ENCODE assay signal across 1 cellular context in genomic region chr17:19018600-19018950, GRCh38.
TF ChIP-seq lines count a peak whose summit lies in the region.

No MANE protein-coding gene starts in this region.

TF ChIP-seq in HepG2, 621 proteins besides CTCF, POLR2A, EP300 and RAD21:
- TF ChIP-seq HMGXB4 (CRISPR knock-in tag; IDR thresholded peaks at IDR 0.05; ENCODE audit: borderline replicate concordance in 1 of 2, low read depth in 1 of 2) (no peak), ZNF17 (CRISPR knock-in tag; IDR thresholded peaks at IDR 0.05) (no peak), ZSCAN21 (CRISPR knock-in tag; IDR thresholded peaks at IDR 0.05; ENCODE audit: borderline replicate concordance) (no peak), FOSL2 (CRISPR knock-in tag; IDR thresholded peaks at IDR 0.05) (no peak), MEF2D (CRISPR knock-in tag; IDR thresholded peaks at IDR 0.05) (no peak), ZIK1 (CRISPR knock-in tag; IDR thresholded peaks at IDR 0.05; ENCODE audit: borderline replicate concordance, low read depth) (no peak), GTF3A (CRISPR knock-in tag; conservative IDR thresholded peaks at IDR 0.05) (no peak), ZNF670 (CRISPR knock-in tag; IDR thresholded peaks at IDR 0.05; ENCODE audit: borderline replicate concordance) (no peak), IRX3 (CRISPR knock-in tag; IDR thresholded peaks at IDR 0.05; ENCODE audit: borderline replicate concordance, low read depth) (no peak), KLF16 (CRISPR knock-in tag; IDR thresholded peaks at IDR 0.05) (no peak), GATA4 (IDR thresholded peaks at IDR 0.05; ENCODE audit: borderline replicate concordance, low read depth) (no peak), ZNF788 (CRISPR knock-in tag; IDR thresholded peaks at IDR 0.05; ENCODE audit: borderline replicate concordance) (no peak), KLF15 (CRISPR knock-in tag; IDR thresholded peaks at IDR 0.05; ENCODE audit: borderline replicate concordance) (no peak), ZSCAN29 (CRISPR knock-in tag; conservative IDR thresholded peaks at IDR 0.05) (no peak), SIN3A (IDR thresholded peaks at IDR 0.05; ENCODE audit: borderline replicate concordance, low read depth, low read length) (no peak), ZNF761 (CRISPR knock-in tag; conservative IDR thresholded peaks at IDR 0.05) (no peak), FOXP1 (IDR thresholded peaks at IDR 0.05) (no peak), FOXP1 (CRISPR knock-in tag; IDR thresholded peaks at IDR 0.05) (no peak), SP5 (CRISPR knock-in tag; IDR thresholded peaks at IDR 0.05; ENCODE audit: borderline replicate concordance, low read depth) (no peak)
- TF ChIP-seq, protein P1, sequence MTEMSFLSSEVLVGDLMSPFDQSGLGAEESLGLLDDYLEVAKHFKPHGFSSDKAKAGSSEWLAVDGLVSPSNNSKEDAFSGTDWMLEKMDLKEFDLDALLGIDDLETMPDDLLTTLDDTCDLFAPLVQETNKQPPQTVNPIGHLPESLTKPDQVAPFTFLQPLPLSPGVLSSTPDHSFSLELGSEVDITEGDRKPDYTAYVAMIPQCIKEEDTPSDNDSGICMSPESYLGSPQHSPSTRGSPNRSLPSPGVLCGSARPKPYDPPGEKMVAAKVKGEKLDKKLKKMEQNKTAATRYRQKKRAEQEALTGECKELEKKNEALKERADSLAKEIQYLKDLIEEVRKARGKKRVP (CRISPR knock-in tag; IDR thresholded peaks at IDR 0.05) = no peak
